In genomic region chr2:227123697-227124096, GRCh38 we compare ENCODE assay signal across 11 cellular contexts. TPM values are rescaled to one million over a fixed set of nuclear protein-coding genes. Genes with fewer than 3 reads are reported as not detected.
"Had no signal": no experiment of that assay in that cellular context is flagged by ENCODE, and none has a peak within 500 bp of the region (broad histone marks: within the 10 kb centered on the region; RNA-seq: fewer than 3 reads in every experiment).

No MANE protein-coding gene starts in this region.

- DNase-seq: GM23248, GOT3, H9, HCEC 1CT, HFFc6, IMR-90, KBM-7 had no signal

- FAIRE-seq: H54 had no signal

- H3K9ac ChIP-seq: GM23248, KMS-11 had no signal

- H3K4me3 ChIP-seq: GM23248 had no signal

- H3K4me3 Mint-ChIP-seq: H9, HFFc6 had no signal

- H3K4me2 ChIP-seq: KMS-11 had no signal

- H3K27ac ChIP-seq: GM23248, HL-60, KMS-11 had no signal

- H3K9me3 Mint-ChIP-seq: H9, HFFc6 had no signal

- H2AFZ ChIP-seq: GM23248 had no signal

RNA-seq across cellular contexts. Expression of gene COL4A4, which starts 40.3 kb away (rescaled TPM):
- total RNA-seq: IMR-90 had no signal

RNA-seq across cellular contexts. Expression of gene COL4A3, which starts 40.7 kb away (rescaled TPM):
- total RNA-seq: HFFc6, HT1080, IMR-90 had no signal
- polyA plus RNA-seq: IMR-90 had no signal
